ENCODE assay signal across 18 cellular contexts in the genomic region with DNA sequence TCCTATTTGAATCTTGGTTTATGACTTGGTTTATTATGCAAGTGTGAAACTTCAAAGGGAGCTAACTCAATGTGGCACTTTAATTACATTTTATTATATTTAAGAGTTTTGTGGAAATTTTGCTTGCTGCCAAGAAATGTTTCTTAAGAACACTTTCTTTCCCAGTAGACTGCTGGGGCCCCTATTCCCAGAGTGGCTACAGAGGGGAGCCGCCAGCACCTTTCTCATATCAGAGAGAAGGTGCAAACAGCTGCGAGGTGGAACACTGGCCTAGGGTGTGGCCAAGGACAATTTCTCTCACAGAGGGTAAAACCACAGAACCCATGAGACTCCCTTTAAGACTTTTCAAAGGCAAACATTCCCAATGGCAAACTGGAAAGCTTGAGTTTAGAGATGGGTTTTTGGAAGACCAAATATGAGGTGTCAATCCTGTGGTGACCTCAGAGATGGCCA.
"Had no signal": no experiment of that assay in that cellular context is flagged by ENCODE, and none has a peak within 500 bp of the region (broad histone marks: within the 10 kb centered on the region; RNA-seq: fewer than 3 reads in every experiment).

No MANE protein-coding gene starts in this region.

- H3K4me3 Mint-ChIP-seq: activated CD4-positive, alpha-beta T cell treated with anti-CD3 and anti-CD28 coated beads for 36 hours; activated CD8-positive, alpha-beta T cell treated with anti-CD3 and anti-CD28 coated beads for 36 hours; activated T-cell treated with anti-CD3 and anti-CD28 coated beads, Interleukin-2, amount 50 U/mL, for 4 hours; endodermal cell; nephron progenitor cell; T-helper 1 cell treated with Interleukin-12 subunit alpha and Interleukin-12 subunit beta and Interleukin-4 antibody, amounts not matched to agents 30 μg/mL and 1 μg/mL, for 36 hours had no signal

- DNase-seq: activated CD4-positive, alpha-beta T cell treated with anti-CD3 and anti-CD28 coated beads for 36 hours; activated CD8-positive, alpha-beta T cell treated with anti-CD3 and anti-CD28 coated beads for 36 hours; activated effector memory CD4-positive, alpha-beta T cell treated with Interleukin-2 at 50 U/mL for 16 hours; activated naive CD4-positive, alpha-beta T cell treated with anti-CD3 and anti-CD28 coated beads, Interleukin-2, amount 50 U/mL, for 16 hours; activated T-cell treated with anti-CD3 and anti-CD28 coated beads, Interleukin-2, amount 50 U/mL, for 4 hours; dorsolateral prefrontal cortex; endodermal cell; hippocampal formation; kidney; nephron progenitor cell; right lobe of liver; stimulated activated CD4-positive, alpha-beta T cell treated with anti-CD3 and anti-CD28 coated beads, Interleukin-1b, Interleukin-23, amount 100 ng/mL, for 48 hours; WERI-Rb-1 had no signal

- H3K4me3 ChIP-seq: dorsolateral prefrontal cortex, gastroesophageal sphincter, prostate gland, right lobe of liver, thyroid gland had no signal

- H3K36me3 ChIP-seq: gastroesophageal sphincter, prostate gland, right lobe of liver, thyroid gland, WERI-Rb-1 had no signal

- H3K9me3 ChIP-seq: gastroesophageal sphincter, prostate gland, right lobe of liver, thyroid gland had no signal

- H3K27ac Mint-ChIP-seq: activated CD4-positive, alpha-beta T cell treated with anti-CD3 and anti-CD28 coated beads for 36 hours; activated CD8-positive, alpha-beta T cell treated with anti-CD3 and anti-CD28 coated beads for 36 hours; endodermal cell; nephron progenitor cell; T-helper 1 cell treated with Interleukin-12 subunit alpha and Interleukin-12 subunit beta and Interleukin-4 antibody, amounts not matched to agents 30 μg/mL and 1 μg/mL, for 36 hours had no signal

- FAIRE-seq: astrocyte, kidney had no signal

- H3K27me3 ChIP-seq: dorsolateral prefrontal cortex, gastroesophageal sphincter, right lobe of liver, thyroid gland had no signal

- H3K27ac ChIP-seq: dorsolateral prefrontal cortex, right lobe of liver, thyroid gland, WERI-Rb-1 had no signal

- ATAC-seq: activated CD4-positive, alpha-beta T cell treated with anti-CD3 and anti-CD28 coated beads for 36 hours; activated CD8-positive, alpha-beta T cell treated with anti-CD3 and anti-CD28 coated beads for 36 hours; activated T-cell treated with anti-CD3 and anti-CD28 coated beads, Interleukin-2, amount 50 U/mL, for 4 hours; right lobe of liver had no signal

- H3K4me1 Mint-ChIP-seq: activated CD4-positive, alpha-beta T cell treated with anti-CD3 and anti-CD28 coated beads for 36 hours had no signal

- H3K4me1 ChIP-seq: right lobe of liver had no signal

- H3K9me3 Mint-ChIP-seq: activated CD8-positive, alpha-beta T cell treated with anti-CD3 and anti-CD28 coated beads for 36 hours; activated T-cell treated with anti-CD3 and anti-CD28 coated beads, Interleukin-2, amount 50 U/mL, for 4 hours; endodermal cell; T-helper 1 cell treated with Interleukin-12 subunit alpha and Interleukin-12 subunit beta and Interleukin-4 antibody, amounts not matched to agents 30 μg/mL and 1 μg/mL, for 36 hours had no signal
